In genomic region chr10:11210211-11210922, GRCh38 we compare ENCODE assay signal across 11 cellular contexts.
DNase-seq lines count a peak whose midpoint lies in the region; ATAC-seq, FAIRE-seq and TF ChIP-seq lines count a peak whose summit lies in the region.
"Had no signal": no experiment of that assay in that cellular context is flagged by ENCODE, and none has a peak within 500 bp of the region (broad histone marks: within the 10 kb centered on the region; RNA-seq: fewer than 3 reads in every experiment).

No MANE protein-coding gene starts in this region.

- WGBS in ovary, 3 donors: 83 to 88% (median 88%) methylated on average over 13 of the region's 13 CpGs

- peaks cover 2% of the 10 kb centered on the region for H3K27me3 Mint-ChIP-seq in endothelial cell (ENCODE audit: unreplicated experiment)

- no peak overlapping the region for H3K4me3 Mint-ChIP-seq in endothelial cell (ENCODE audit: unreplicated experiment)

- TF ChIP-seq CTCF in dorsolateral prefrontal cortex (IDR thresholded peaks at IDR 0.05 in 54 of 56, conservative IDR thresholded peaks at IDR 0.05 in 2 of 56; ENCODE audit: low read depth in 1 of 56, partially characterized antibody in 56 of 56): no peak
- no peak for TF ChIP-seq CTCF in neural cell (IDR thresholded peaks at IDR 0.05; ENCODE audit: poor library complexity, severe bottlenecking)
- TF ChIP-seq CTCF in ovary (IDR thresholded peaks at IDR 0.05): no peak
- TF ChIP-seq CTCF in endothelial cell (IDR thresholded peaks at IDR 0.05; ENCODE audit: unreplicated experiment): no peak

- no peaks in the 10 kb centered on the region for H3K9me3 Mint-ChIP-seq in endothelial cell (ENCODE audit: unreplicated experiment)

- no peaks in the 10 kb centered on the region for H3K9me2 ChIP-seq in neural cell (ENCODE audit: insufficient read depth, low read length)

- H3K9me3 ChIP-seq in neural cell (ENCODE audit: low read length) (no peaks in the 10 kb centered on the region), ovary (no peaks in the 10 kb centered on the region)

- peaks cover 5% of the 10 kb centered on the region for H3F3A ChIP-seq in neural cell (ENCODE audit: insufficient read depth, low read length, poor library complexity, severe bottlenecking)

- no peaks in the 10 kb centered on the region for H3K36me3 ChIP-seq in neural cell (ENCODE audit: insufficient read depth, low read length)
- H3K36me3 ChIP-seq in ovary: no peaks in the 10 kb centered on the region

- TF ChIP-seq POLR2A in GM12892 (IDR thresholded peaks at IDR 0.05; ENCODE audit: low read depth, low read length): no peak
- TF ChIP-seq POLR2A in ovary (IDR thresholded peaks at IDR 0.05): no peak

- no peak for DNase-seq in GM12892 (ENCODE audit: insufficient read length)
- no peak for DNase-seq in dorsolateral prefrontal cortex
- DNase-seq in globus pallidus (ENCODE audit: low spot score): no peak
- DNase-seq in ovary: no peak
- DNase-seq in endothelial cell (ENCODE audit: low spot score): no peak
- no peak for DNase-seq in posterior cingulate gyrus
- DNase-seq: NCI-H69; stimulated activated CD4-positive, alpha-beta T cell treated with anti-CD3 and anti-CD28 coated beads, Interleukin-12 subunit alpha, Interleukin-12 subunit beta, amount 100 ng/mL, for 4 hours had no signal

- no peak overlapping the region for H2AFZ ChIP-seq in neural cell (ENCODE audit: low read depth, low read length)

- H3K4me2 ChIP-seq in neural cell (ENCODE audit: low read length): no peak overlapping the region

- peaks cover 40% of the 10 kb centered on the region for H3K79me2 ChIP-seq in neural cell (replicated peaks; ENCODE audit: insufficient read depth, low read length)

- H3K27me3 ChIP-seq in dorsolateral prefrontal cortex: peaks cover 0 to 43% (median 0%) of the 10 kb centered on the region in 45 donors
- H3K27me3 ChIP-seq in neural cell (ENCODE audit: insufficient read depth, low read depth, low read length): no peaks in the 10 kb centered on the region
- no peaks in the 10 kb centered on the region for H3K27me3 ChIP-seq in ovary

- intact Hi-C loops in dorsolateral prefrontal cortex (cut with DNase I) (no loop called here), ovary (cut with DNase I) (no loop called here), posterior cingulate gyrus (cut with DNase I) (no loop called here)

- FAIRE-seq in GM12892 (lab: Jason Lieb, UNC): peak; percentile 78
- FAIRE-seq: colon had no signal

- H3K4me3 ChIP-seq in dorsolateral prefrontal cortex: peak overlapping the region in 3 of 59 donors; percentile 1 to 31 (median 5)
- no peak overlapping the region for H3K4me3 ChIP-seq in neural cell (ENCODE audit: low read length)
- no peak overlapping the region for H3K4me3 ChIP-seq in ovary

- H3K27ac Mint-ChIP-seq in endothelial cell (ENCODE audit: unreplicated experiment): no peak overlapping the region

- no peak for TF ChIP-seq EP300 in neural cell (conservative IDR thresholded peaks at IDR 0.05; ENCODE audit: poor library complexity, severe bottlenecking)
- no peak for TF ChIP-seq EP300 in ovary (IDR thresholded peaks at IDR 0.05)

- H4K20me1 ChIP-seq in neural cell (ENCODE audit: insufficient read depth): no peaks in the 10 kb centered on the region

- H3K4me1 Mint-ChIP-seq in endothelial cell (ENCODE audit: unreplicated experiment): peaks cover 13% of the 10 kb centered on the region

- ATAC-seq in HG03378 (IDR thresholded peaks at IDR 0.05; ENCODE audit: unreplicated experiment): peak; percentile 3

- H3K9ac ChIP-seq in neural cell (ENCODE audit: low read length): no peak overlapping the region

- no peaks in the 10 kb centered on the region for H3K36me3 Mint-ChIP-seq in endothelial cell (ENCODE audit: low read depth, unreplicated experiment)

- peaks cover 2% of the 10 kb centered on the region for H3K4me1 ChIP-seq in ovary (ENCODE audit: insufficient read depth)

- H3K27ac ChIP-seq in dorsolateral prefrontal cortex: peak overlapping the region in 48 of 59 donors; percentile 1 to 87 (median 50)
- H3K27ac ChIP-seq in neural cell (ENCODE audit: low read length): peak overlapping the region; percentile 82
- no peak overlapping the region for H3K27ac ChIP-seq in ovary

- TF ChIP-seq RAD21 in neural cell (conservative IDR thresholded peaks at IDR 0.05): no peak

TF ChIP-seq in neural cell, 6 proteins besides CTCF, POLR2A, EP300 and RAD21:
- TF ChIP-seq SMC3 (conservative IDR thresholded peaks at IDR 0.05; ENCODE audit: poor library complexity) (no peak), POLR2AphosphoS5 (IDR thresholded peaks at IDR 0.05) (no peak), REST (IDR thresholded peaks at IDR 0.05; ENCODE audit: borderline replicate concordance) (no peak)

Comparison
In these comparisons a context has a peak if more than half of its experiments do, and no peak if none do; other contexts are left out.
1. H3K27ac ChIP-seq: peak in dorsolateral prefrontal cortex (48 of 59) and neural cell (single experiment); none in ovary (0 of 2).